8 cellular contexts compared by ENCODE assay signal in genomic region chr11:75339685-75340409, GRCh38. TPM values are rescaled to one million over a fixed set of nuclear protein-coding genes. Genes with fewer than 3 reads are reported as not detected.
A peak's percentile ranks its signal among the peaks of the same experiment; 100 is the strongest.
DNase-seq lines count a peak whose midpoint lies in the region; ATAC-seq and TF ChIP-seq lines count a peak whose summit lies in the region.

No MANE protein-coding gene starts in this region.

- no peaks in the 10 kb centered on the region for H3K27me3 ChIP-seq in neutrophil

- peak overlapping the region; percentile 90 for H3K27ac ChIP-seq in neutrophil

- no peak for TF ChIP-seq CTCF in neutrophil (IDR thresholded peaks at IDR 0.05)

- no peaks in the 10 kb centered on the region for H3K36me3 ChIP-seq in neutrophil

- peaks cover 80 to 82% of the 10 kb centered on the region in 2 experiments for H3K4me1 ChIP-seq in neutrophil (ENCODE audit: control insufficient read depth in 1 of 2, insufficient read depth in 1 of 2, low read depth in 1 of 2, low read length in 1 of 2)

- ATAC-seq in GM18868 (IDR thresholded peaks at IDR 0.05; ENCODE audit: unreplicated experiment), result peak; percentile 34
- no peak for ATAC-seq in GM21619 (IDR thresholded peaks at IDR 0.05; ENCODE audit: unreplicated experiment)
- no peak for ATAC-seq in GM18520 (IDR thresholded peaks at IDR 0.05; ENCODE audit: unreplicated experiment)

- H3K4me3 ChIP-seq in neutrophil (ENCODE audit: low read depth in 1 of 2, low read length in 1 of 2), result peak overlapping the region; percentile 25 to 60

- H3K9me3 ChIP-seq in neutrophil, result no peaks in the 10 kb centered on the region

- DNase-seq in NCI-H69 (lab: John Stamatoyannopoulos, UW), result peak; percentile 91
- peak; percentile 42 to 62 for DNase-seq in dermis microvascular lymphatic vessel endothelial cell (ENCODE audit: low read depth in 2 of 2)
- DNase-seq in activated CD4-positive, CD25-positive, alpha-beta regulatory T cell treated with anti-CD3 and anti-CD28 coated beads, Interleukin-2, amount 50 U/mL, for 72 hours, result no peak
- DNase-seq in SW 1271 (lab: John Stamatoyannopoulos, UW), result no peak

RNA-seq across cellular contexts. Expression of gene ARRB1, which starts 11.6 kb away (rescaled TPM):
- total RNA-seq in dermis microvascular lymphatic vessel endothelial cell, result 167 and 260 TPM in 2 replicates

RNA-seq across cellular contexts. Expression of gene RPS3, which starts 59.5 kb away (rescaled TPM):
- 2,725 and 2,751 TPM in 2 replicates for total RNA-seq in dermis microvascular lymphatic vessel endothelial cell

Comparison
In these comparisons a context has a peak if more than half of its experiments do, and no peak if none do; other contexts are left out.
1. DNase-seq: peak in NCI-H69 (single experiment) and dermis microvascular lymphatic vessel endothelial cell (2 of 2); none in activated CD4-positive, CD25-positive, alpha-beta regulatory T cell treated with anti-CD3 and anti-CD28 coated beads, Interleukin-2, amount 50 U/mL, for 72 hours (single experiment) and SW 1271 (0 of 2).